In the genomic region with DNA sequence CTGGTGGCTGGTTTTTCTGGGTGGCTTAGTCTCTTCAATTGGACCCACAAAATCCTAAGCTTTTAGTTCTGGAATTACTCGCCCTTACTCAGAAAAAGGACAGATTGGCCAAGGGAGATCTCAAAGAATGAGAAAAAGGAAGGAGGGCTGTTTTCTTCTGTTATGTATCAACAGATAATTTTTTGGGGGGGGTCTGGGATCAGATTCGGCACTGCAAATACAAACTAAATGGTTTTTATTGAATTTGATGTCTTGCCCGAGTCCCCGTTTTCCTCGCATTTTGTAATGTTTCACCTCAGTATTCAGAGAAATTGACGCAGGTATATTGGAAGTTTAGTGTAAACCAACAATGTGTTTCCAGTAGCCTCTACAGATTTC, we compare ENCODE assay signal across 9 cellular contexts. TPM values are rescaled to one million over a fixed set of nuclear protein-coding genes. Genes with fewer than 3 reads are reported as not detected.
DNase-seq lines count a peak whose midpoint lies in the region; ATAC-seq and TF ChIP-seq lines count a peak whose summit lies in the region.
"Had no signal": no experiment of that assay in that cellular context is flagged by ENCODE, and none has a peak within 500 bp of the region (broad histone marks: within the 10 kb centered on the region; RNA-seq: fewer than 3 reads in every experiment).

No MANE protein-coding gene starts in this region.

- TF ChIP-seq CTCF in kidney epithelial cell (IDR thresholded peaks at IDR 0.05; ENCODE audit: insufficient read depth, low read length, poor library complexity, severe bottlenecking) (no peak), suprapubic skin (IDR thresholded peaks at IDR 0.05) (no peak)

- no peaks in the 10 kb centered on the region for H3K27me3 ChIP-seq in kidney epithelial cell (ENCODE audit: control insufficient read depth, insufficient read depth, low read length)
- H3K27me3 ChIP-seq in suprapubic skin: no peaks in the 10 kb centered on the region

- H3K4me3 Mint-ChIP-seq in T-helper 2 cell treated with Interferon-gamma antibody and Interleukin-4, amounts not matched to agents 5 μg/mL and 100 μg/mL, for 36 hours: peak overlapping the region; percentile 95
- H3K4me3 Mint-ChIP-seq in activated naive CD8-positive, alpha-beta T cell treated with anti-CD3 and anti-CD28 coated beads for 36 hours: peak overlapping the region; percentile 94

- peaks cover 18% of the 10 kb centered on the region for H3K36me3 Mint-ChIP-seq in T-helper 2 cell treated with Interferon-gamma antibody and Interleukin-4, amounts not matched to agents 5 μg/mL and 100 μg/mL, for 36 hours (ENCODE audit: low read depth)
- H3K36me3 Mint-ChIP-seq in activated naive CD8-positive, alpha-beta T cell treated with anti-CD3 and anti-CD28 coated beads for 36 hours: peaks cover 18% of the 10 kb centered on the region

- no peak for DNase-seq in T-helper 2 cell treated with Interferon-gamma antibody and Interleukin-4, amounts not matched to agents 5 μg/mL and 100 μg/mL, for 36 hours (ENCODE audit: low spot score)
- DNase-seq in T-helper 2 cell (no peak), kidney epithelial cell (ENCODE audit: low read depth) (no peak), suprapubic skin (ENCODE audit: low spot score in 2 of 2) (no peak), DMS153 treated with DMSO at 0.1 percent for 48 hours (lab: John Stamatoyannopoulos, UW; ENCODE audit: unreplicated experiment) (no peak), left lobe of liver (ENCODE audit: low spot score) (no peak)
- DNase-seq in activated naive CD8-positive, alpha-beta T cell treated with anti-CD3 and anti-CD28 coated beads for 36 hours: no peak
- DNase-seq: DMS 273 treated with DMSO at 0.1 percent for 48 hours had no signal

- no peaks in the 10 kb centered on the region for H3K36me3 ChIP-seq in kidney epithelial cell (ENCODE audit: control insufficient read depth, insufficient read depth, low read length)
- H3K36me3 ChIP-seq in suprapubic skin: peaks cover 10% of the 10 kb centered on the region

- H3K4me1 ChIP-seq in suprapubic skin: peaks cover 19% of the 10 kb centered on the region

- H3K4me1 Mint-ChIP-seq in T-helper 2 cell treated with Interferon-gamma antibody and Interleukin-4, amounts not matched to agents 5 μg/mL and 100 μg/mL, for 36 hours (ENCODE audit: low read depth): peaks cover 18% of the 10 kb centered on the region
- peaks cover 21% of the 10 kb centered on the region for H3K4me1 Mint-ChIP-seq in activated naive CD8-positive, alpha-beta T cell treated with anti-CD3 and anti-CD28 coated beads for 36 hours

- ATAC-seq in HG02759 (IDR thresholded peaks at IDR 0.05; ENCODE audit: unreplicated experiment) (no peak), left lobe of liver (no peak)

- TF ChIP-seq EP300 in suprapubic skin (IDR thresholded peaks at IDR 0.05): no peak

- H3K4me3 ChIP-seq in kidney epithelial cell (ENCODE audit: low read depth, low read length) (peak overlapping the region; percentile 93), suprapubic skin (peak overlapping the region; percentile 100)

- H3K9me3 Mint-ChIP-seq in T-helper 2 cell treated with Interferon-gamma antibody and Interleukin-4, amounts not matched to agents 5 μg/mL and 100 μg/mL, for 36 hours: no peaks in the 10 kb centered on the region
- no peaks in the 10 kb centered on the region for H3K9me3 Mint-ChIP-seq in activated naive CD8-positive, alpha-beta T cell treated with anti-CD3 and anti-CD28 coated beads for 36 hours

- H3K27me3 Mint-ChIP-seq in T-helper 2 cell treated with Interferon-gamma antibody and Interleukin-4, amounts not matched to agents 5 μg/mL and 100 μg/mL, for 36 hours (ENCODE audit: low read depth): peaks cover 4% of the 10 kb centered on the region
- peaks cover 3% of the 10 kb centered on the region for H3K27me3 Mint-ChIP-seq in activated naive CD8-positive, alpha-beta T cell treated with anti-CD3 and anti-CD28 coated beads for 36 hours

- peak overlapping the region; percentile 94 for H3K27ac Mint-ChIP-seq in T-helper 2 cell treated with Interferon-gamma antibody and Interleukin-4, amounts not matched to agents 5 μg/mL and 100 μg/mL, for 36 hours
- H3K27ac Mint-ChIP-seq in activated naive CD8-positive, alpha-beta T cell treated with anti-CD3 and anti-CD28 coated beads for 36 hours: peak overlapping the region; percentile 79

- peak overlapping the region; percentile 92 for H3K27ac ChIP-seq in suprapubic skin

- no peak for TF ChIP-seq POLR2A in suprapubic skin (IDR thresholded peaks at IDR 0.05)

- no peaks in the 10 kb centered on the region for H3K9me3 ChIP-seq in suprapubic skin

- 16% methylated on average over 6 of the region's 6 CpGs for WGBS in suprapubic skin

RNA-seq across cellular contexts. Expression of a gene that starts 0.8 kb away (rescaled TPM):
- 10 to 100 TPM; 30.9 to 32.6 TPM for total RNA-seq in activated naive CD8-positive, alpha-beta T cell treated with anti-CD3 and anti-CD28 coated beads for 36 hours
- total RNA-seq in kidney epithelial cell (21.6 and 29.8 TPM in 2 replicates), suprapubic skin (10 to 100 TPM in 2 of 4 donors, 1 to 10 TPM in 2; 8.5 to 36.5 (median 19.8) TPM), left lobe of liver (36.6 TPM)

RNA-seq across cellular contexts. Expression of a gene that starts 13.8 kb away (rescaled TPM):
- not detected for total RNA-seq in activated naive CD8-positive, alpha-beta T cell treated with anti-CD3 and anti-CD28 coated beads for 36 hours
- total RNA-seq in kidney epithelial cell: not detected in 2 replicates
- total RNA-seq in suprapubic skin: under 1 TPM in 2 of 4 donors, not detected in 2; 0.17 to 0.19 TPM
- 0.70 TPM for total RNA-seq in left lobe of liver
